Comparison of ENCODE assay signal across 8 cellular contexts in genomic region chr19:13118424-13119193, GRCh38. TPM values are rescaled to one million over a fixed set of nuclear protein-coding genes. Genes with fewer than 3 reads are reported as not detected.
DNase-seq lines count a peak whose midpoint lies in the region; ATAC-seq and TF ChIP-seq lines count a peak whose summit lies in the region.

No MANE protein-coding gene starts in this region.

- BruUV-seq in A673 (replicated peaks; lab: Mats Ljungman, UMichigan) = no TSS peak

- no peaks in the 10 kb centered on the region for H3K9me3 Mint-ChIP-seq in WTC11

- ATAC-seq in WTC11 (peak; percentile 77), esophagus mucosa (peak; percentile 10), GM21528 (IDR thresholded peaks at IDR 0.05; ENCODE audit: low FRiP score, unreplicated experiment) (no peak)

- H2AFZ ChIP-seq in neural cell (ENCODE audit: low read depth, low read length) = no peak overlapping the region

- H3K27ac ChIP-seq in A673 (ENCODE audit: low read depth, low read length, poor library complexity, severe bottlenecking) (peak overlapping the region; percentile 95), neural cell (ENCODE audit: low read length) (peak overlapping the region; percentile 51)

- TF ChIP-seq CTCF in A673 (conservative IDR thresholded peaks at IDR 0.05; ENCODE audit: low read depth, low read length) (no peak), GM12864 (IDR thresholded peaks at IDR 0.05; ENCODE audit: low read depth, low read length, missing control alignments) (no peak), WTC11 (IDR thresholded peaks at IDR 0.05) (no peak), neural cell (IDR thresholded peaks at IDR 0.05; ENCODE audit: poor library complexity, severe bottlenecking) (no peak)

- peaks cover 11% of the 10 kb centered on the region; the same call in 1 of the 2 replicates for H3K36me3 Mint-ChIP-seq in WTC11

- H3K4me3 Mint-ChIP-seq in WTC11 = peak overlapping the region; percentile 77

- H3K4me3 ChIP-seq in A673 (ENCODE audit: low read depth, low read length, poor library complexity, severe bottlenecking) (peak overlapping the region; percentile 82), GM12864 (ENCODE audit: low read depth, low read length) (peak overlapping the region; percentile 88), neural cell (ENCODE audit: low read length) (peak overlapping the region; percentile 93)

- H3K9me3 ChIP-seq in A673 (ENCODE audit: low read depth, low read length, poor library complexity, severe bottlenecking) = no peaks in the 10 kb centered on the region
- H3K9me3 ChIP-seq in neural cell (ENCODE audit: low read length) = no peaks in the 10 kb centered on the region

- TF ChIP-seq EP300 in Ishikawa (IDR thresholded peaks at IDR 0.05; ENCODE audit: borderline replicate concordance) (no peak), neural cell (conservative IDR thresholded peaks at IDR 0.05; ENCODE audit: poor library complexity, severe bottlenecking) (no peak)

- H3K36me3 ChIP-seq in A673 (ENCODE audit: insufficient read depth, low read length, poor library complexity, severe bottlenecking) (peaks cover 15% of the 10 kb centered on the region), neural cell (ENCODE audit: insufficient read depth, low read length) (no peaks in the 10 kb centered on the region)

- peaks cover 57% of the 10 kb centered on the region for H3K4me1 Mint-ChIP-seq in WTC11

- H3K4me1 ChIP-seq in A673 (ENCODE audit: insufficient read depth, low read length, poor library complexity, severe bottlenecking) = peaks cover 46% of the 10 kb centered on the region

- H3K27ac Mint-ChIP-seq in WTC11 = no peak overlapping the region

- intact Hi-C loops in A673 (cut with micrococcal nuclease; ENCODE audit: unreplicated experiment) = loop anchor here (2.0 kb wide), 1 partner anchor 32 kb away; the partner anchor contains the start of genes IER2 and STX10

- TF ChIP-seq RAD21 in Ishikawa (IDR thresholded peaks at IDR 0.05; ENCODE audit: low read depth) (no peak), neural cell (conservative IDR thresholded peaks at IDR 0.05) (no peak)

- peak overlapping the region; percentile 73 for H3K4me2 ChIP-seq in neural cell (ENCODE audit: low read length)

- no peaks in the 10 kb centered on the region for H3F3A ChIP-seq in neural cell (ENCODE audit: insufficient read depth, low read length, poor library complexity, severe bottlenecking)

- no peaks in the 10 kb centered on the region; the same call in 1 of the 2 replicates for H3K27me3 Mint-ChIP-seq in WTC11 (ENCODE audit: low read depth)

- H3K9ac ChIP-seq in neural cell (ENCODE audit: low read length) = peak overlapping the region; percentile 94

- no peaks in the 10 kb centered on the region for H4K20me1 ChIP-seq in neural cell (ENCODE audit: insufficient read depth)

- peaks cover 52% of the 10 kb centered on the region for H3K79me2 ChIP-seq in neural cell (replicated peaks; ENCODE audit: insufficient read depth, low read length)

- H3K27me3 ChIP-seq in A673 (replicated peaks; ENCODE audit: insufficient read depth, low read depth, low read length, poor library complexity) = no peaks in the 10 kb centered on the region
- no peaks in the 10 kb centered on the region for H3K27me3 ChIP-seq in neural cell (ENCODE audit: insufficient read depth, low read depth, low read length)

- POLR2A ChIA-PET in A673 (lab: Charles Lee; ENCODE audit: low non-redundant PET) = interaction anchor here (1.8 kb wide), 1 partner anchor 34 kb away, joined by 6 read pairs; no protein-coding TSS in a partner anchor
- POLR2A ChIA-PET in WTC11 (lab: Charles Lee) = interaction anchor here (0.7 to 3.3 kb wide), 9 partner anchors 14 to 228 kb away, joined by 3 to 30 read pairs (median 5); partner anchors contain the start of genes GCDH, IER2 and STX10

- DNase-seq in A673 (ENCODE audit: low spot score) (peak; percentile 44), GM12864 (ENCODE audit: low read depth) (no peak), WTC11 (ENCODE audit: low spot score) (peak; percentile 96), globus pallidus (ENCODE audit: low spot score) (no peak)

- no peaks in the 10 kb centered on the region for H3K9me2 ChIP-seq in neural cell (ENCODE audit: insufficient read depth, low read length)

- CTCF ChIA-PET in A673 (lab: Charles Lee) (no interaction called here), WTC11 (lab: Charles Lee) (interaction anchor here (0.7 to 3.7 kb wide), 14 partner anchors 10 to 153 kb away, joined by 3 to 16 read pairs (median 6); partner anchors contain the start of genes IER2 and STX10)

TF ChIP-seq in Ishikawa, 13 proteins besides CTCF, POLR2A, EP300 and RAD21:
- TF ChIP-seq ZBTB7A (IDR thresholded peaks at IDR 0.05; ENCODE audit: low read depth) = peak; percentile 59
- TF ChIP-seq TEAD4 (IDR thresholded peaks at IDR 0.05) = 0 out of 2 replicates have a peak, but pooled peaks have one; percentile 12
- TF ChIP-seq EGR1 (IDR thresholded peaks at IDR 0.05) = peak; percentile 95
- no peak for TF ChIP-seq USF1 (IDR thresholded peaks at IDR 0.05)
- TF ChIP-seq MAX (IDR thresholded peaks at IDR 0.05) = no peak

TF ChIP-seq in WTC11, 78 proteins besides CTCF, POLR2A, EP300 and RAD21 (continues in another document):
- peak; percentile 83 for TF ChIP-seq SP1 (CRISPR knock-in tag; conservative IDR thresholded peaks at IDR 0.05)
- TF ChIP-seq GTF2I (CRISPR knock-in tag; conservative IDR thresholded peaks at IDR 0.05) = no peak
- TF ChIP-seq PRRX2 (CRISPR knock-in tag; IDR thresholded peaks at IDR 0.05) = no peak
- TF ChIP-seq ZMAT4 (CRISPR knock-in tag; IDR thresholded peaks at IDR 0.05) = no peak

TF ChIP-seq in neural cell, 6 proteins besides CTCF, POLR2A, EP300 and RAD21:
- TF ChIP-seq REST (IDR thresholded peaks at IDR 0.05; ENCODE audit: borderline replicate concordance) = peak; percentile 7
- no peak for TF ChIP-seq TAF1 (IDR thresholded peaks at IDR 0.05; ENCODE audit: low read depth)

RNA-seq across cellular contexts. Expression of gene NACC1, which starts 0.5 kb away (rescaled TPM):
- total RNA-seq in A673 (2021) = 119 and 126 TPM in 2 replicates
- total RNA-seq in WTC11 (2021) = 212 to 237 TPM (median 213 TPM) in 3 replicates
- 40.0 TPM for total RNA-seq in esophagus mucosa
- 11.6 and 16.1 TPM in 2 replicates for polyA plus RNA-seq in neural cell
- 13.9 and 16.6 TPM in 2 replicates for polyA minus RNA-seq in neural cell

RNA-seq across cellular contexts. Expression of gene TRMT1, which starts 2.1 kb away (rescaled TPM):
- total RNA-seq in A673 (2021) (85.7 and 109 TPM in 2 replicates), WTC11 (2021) (84.0 to 106 TPM (median 86.0 TPM) in 3 replicates), esophagus mucosa (23.8 TPM)
- polyA plus RNA-seq in neural cell = 80.3 and 94.4 TPM in 2 replicates
- polyA minus RNA-seq in neural cell = 19.0 and 19.3 TPM in 2 replicates

RNA-seq across cellular contexts. Expression of gene LYL1, which starts 16.0 kb away (rescaled TPM):
- total RNA-seq in A673 (2021) (not detected in 2 replicates), WTC11 (2021) (0.60 to 1.2 TPM (median 0.66 TPM) in 3 replicates), esophagus mucosa (1.4 TPM)
- polyA plus RNA-seq in neural cell = not detected in 2 replicates
- not detected in 2 replicates for polyA minus RNA-seq in neural cell

RNA-seq across cellular contexts. Expression of gene STX10, which starts 31.6 kb away (rescaled TPM):
- total RNA-seq in A673 (2021) (63.3 and 69.5 TPM in 2 replicates), WTC11 (2021) (53.7 to 56.9 TPM (median 54.6 TPM) in 3 replicates), esophagus mucosa (46.0 TPM)
- polyA plus RNA-seq in neural cell = 157 and 191 TPM in 2 replicates
- polyA minus RNA-seq in neural cell = 38.1 and 42.4 TPM in 2 replicates

RNA-seq across cellular contexts. Expression of gene IER2, which starts 31.6 kb away (rescaled TPM):
- 148 and 164 TPM in 2 replicates for total RNA-seq in A673 (2021)
- 138 to 154 TPM (median 150 TPM) in 3 replicates for total RNA-seq in WTC11 (2021)
- 97.7 TPM for total RNA-seq in esophagus mucosa
- polyA plus RNA-seq in neural cell = 23.3 and 25.9 TPM in 2 replicates
- 14.8 and 19.5 TPM in 2 replicates for polyA minus RNA-seq in neural cell

Comparison
In these comparisons a context has a peak if more than half of its experiments do, and no peak if none do; other contexts are left out.
1. DNase-seq: peak in A673 (single experiment) and WTC11 (single experiment); none in GM12864 (single experiment) and globus pallidus (single experiment).
2. Peak in every context shown above with its lines, with median percentiles within 50 percentile points of each other: H3K4me3 ChIP-seq.